In genomic region chr15:67825880-67826716, GRCh38 we compare ENCODE assay signal across 10 cellular contexts. TPM values are rescaled to one million over a fixed set of nuclear protein-coding genes. Genes with fewer than 3 reads are reported as not detected.
DNase-seq lines count a peak whose midpoint lies in the region; ATAC-seq lines count a peak whose summit lies in the region.
"Had no signal": no experiment of that assay in that cellular context is flagged by ENCODE, and none has a peak within 500 bp of the region (broad histone marks: within the 10 kb centered on the region; RNA-seq: fewer than 3 reads in every experiment).

No MANE protein-coding gene starts in this region.

- H3K4me1 Mint-ChIP-seq in activated CD8-positive, alpha-beta memory T cell treated with anti-CD3 and anti-CD28 coated beads, Interleukin-2, amount 10 ng/mL, durations not matched to agents 7 days and 5 days: peaks cover 29% of the 10 kb centered on the region
- H3K4me1 Mint-ChIP-seq in activated CD4-positive, alpha-beta memory T cell treated with anti-CD3 and anti-CD28 coated beads, Interleukin-2, amount 10 ng/mL, durations not matched to agents 7 days and 5 days: peaks cover 29% of the 10 kb centered on the region
- H3K4me1 Mint-ChIP-seq in stimulated activated effector memory CD8-positive, alpha-beta T cell treated with anti-CD3 and anti-CD28 coated beads, Interleukin-12 subunit alpha, Interleukin-12 subunit beta, amount 100 ng/mL, for 72 hours: peaks cover 53% of the 10 kb centered on the region

- no peak for ATAC-seq in activated CD8-positive, alpha-beta memory T cell treated with anti-CD3 and anti-CD28 coated beads, Interleukin-2, amount 10 ng/mL, durations not matched to agents 7 days and 5 days
- no peak for ATAC-seq in stimulated activated effector memory CD8-positive, alpha-beta T cell treated with anti-CD3 and anti-CD28 coated beads, Interleukin-12 subunit alpha, Interleukin-12 subunit beta, amount 100 ng/mL, for 72 hours
- ATAC-seq in HG02610 (IDR thresholded peaks at IDR 0.05; ENCODE audit: unreplicated experiment) (no peak), left colon (no peak)

- peak overlapping the region; percentile 16 for H3K4me3 Mint-ChIP-seq in activated CD8-positive, alpha-beta memory T cell treated with anti-CD3 and anti-CD28 coated beads, Interleukin-2, amount 10 ng/mL, durations not matched to agents 7 days and 5 days
- peak overlapping the region; percentile 44 for H3K4me3 Mint-ChIP-seq in activated CD4-positive, alpha-beta memory T cell treated with anti-CD3 and anti-CD28 coated beads, Interleukin-2, amount 10 ng/mL, durations not matched to agents 7 days and 5 days
- peak overlapping the region; percentile 18 for H3K4me3 Mint-ChIP-seq in stimulated activated effector memory CD8-positive, alpha-beta T cell treated with anti-CD3 and anti-CD28 coated beads, Interleukin-12 subunit alpha, Interleukin-12 subunit beta, amount 100 ng/mL, for 72 hours

- H3K27me3 Mint-ChIP-seq in activated CD8-positive, alpha-beta memory T cell treated with anti-CD3 and anti-CD28 coated beads, Interleukin-2, amount 10 ng/mL, durations not matched to agents 7 days and 5 days: peaks cover 76% of the 10 kb centered on the region
- H3K27me3 Mint-ChIP-seq in activated CD4-positive, alpha-beta memory T cell treated with anti-CD3 and anti-CD28 coated beads, Interleukin-2, amount 10 ng/mL, durations not matched to agents 7 days and 5 days: peaks cover 75% of the 10 kb centered on the region

- POLR2A ChIA-PET in activated CD4-positive, alpha-beta memory T cell treated with anti-CD3 and anti-CD28 coated beads, Interleukin-2, amount 10 ng/mL, durations not matched to agents 7 days and 5 days (lab: Charles Lee): no interaction called here

- peaks cover 10% of the 10 kb centered on the region for H3K36me3 Mint-ChIP-seq in activated CD8-positive, alpha-beta memory T cell treated with anti-CD3 and anti-CD28 coated beads, Interleukin-2, amount 10 ng/mL, durations not matched to agents 7 days and 5 days
- peaks cover 23% of the 10 kb centered on the region for H3K36me3 Mint-ChIP-seq in activated CD4-positive, alpha-beta memory T cell treated with anti-CD3 and anti-CD28 coated beads, Interleukin-2, amount 10 ng/mL, durations not matched to agents 7 days and 5 days (ENCODE audit: low read depth)
- H3K36me3 Mint-ChIP-seq in stimulated activated effector memory CD8-positive, alpha-beta T cell treated with anti-CD3 and anti-CD28 coated beads, Interleukin-12 subunit alpha, Interleukin-12 subunit beta, amount 100 ng/mL, for 72 hours: peaks cover 21% of the 10 kb centered on the region

- peak overlapping the region; percentile 50 for H3K27ac Mint-ChIP-seq in activated CD8-positive, alpha-beta memory T cell treated with anti-CD3 and anti-CD28 coated beads, Interleukin-2, amount 10 ng/mL, durations not matched to agents 7 days and 5 days
- H3K27ac Mint-ChIP-seq in activated CD4-positive, alpha-beta memory T cell treated with anti-CD3 and anti-CD28 coated beads, Interleukin-2, amount 10 ng/mL, durations not matched to agents 7 days and 5 days: peak overlapping the region; percentile 59
- no peak overlapping the region for H3K27ac Mint-ChIP-seq in stimulated activated effector memory CD8-positive, alpha-beta T cell treated with anti-CD3 and anti-CD28 coated beads, Interleukin-12 subunit alpha, Interleukin-12 subunit beta, amount 100 ng/mL, for 72 hours

- CTCF ChIA-PET in activated CD8-positive, alpha-beta memory T cell treated with anti-CD3 and anti-CD28 coated beads, Interleukin-2, amount 10 ng/mL, durations not matched to agents 7 days and 5 days (lab: Charles Lee): interaction anchor here (0.8 to 2.3 kb wide), 2 partner anchors 9 to 11 kb away, joined by 3 to 9 read pairs; no protein-coding TSS in a partner anchor
- CTCF ChIA-PET in activated CD4-positive, alpha-beta memory T cell treated with anti-CD3 and anti-CD28 coated beads, Interleukin-2, amount 10 ng/mL, durations not matched to agents 7 days and 5 days (lab: Charles Lee): no interaction called here

- H3K9me3 Mint-ChIP-seq in activated CD8-positive, alpha-beta memory T cell treated with anti-CD3 and anti-CD28 coated beads, Interleukin-2, amount 10 ng/mL, durations not matched to agents 7 days and 5 days (ENCODE audit: low read depth): peaks cover 2% of the 10 kb centered on the region
- no peaks in the 10 kb centered on the region for H3K9me3 Mint-ChIP-seq in activated CD4-positive, alpha-beta memory T cell treated with anti-CD3 and anti-CD28 coated beads, Interleukin-2, amount 10 ng/mL, durations not matched to agents 7 days and 5 days
- no peaks in the 10 kb centered on the region for H3K9me3 Mint-ChIP-seq in stimulated activated effector memory CD8-positive, alpha-beta T cell treated with anti-CD3 and anti-CD28 coated beads, Interleukin-12 subunit alpha, Interleukin-12 subunit beta, amount 100 ng/mL, for 72 hours

- no peak for DNase-seq in activated CD8-positive, alpha-beta memory T cell treated with anti-CD3 and anti-CD28 coated beads, Interleukin-2, amount 10 ng/mL, durations not matched to agents 7 days and 5 days
- DNase-seq in activated CD8-positive, alpha-beta memory T cell treated with anti-CD3 and anti-CD28 coated beads, Interleukin-2, amount 50 U/mL, for 48 hours: no peak
- no peak for DNase-seq in activated CD4-positive, alpha-beta memory T cell treated with anti-CD3 and anti-CD28 coated beads, Interleukin-2, amount 10 ng/mL, durations not matched to agents 7 days and 5 days
- peak in 1 of 2 donors; percentile 56 for DNase-seq in stimulated activated effector memory CD8-positive, alpha-beta T cell treated with anti-CD3 and anti-CD28 coated beads, Interleukin-12 subunit alpha, Interleukin-12 subunit beta, amount 100 ng/mL, for 72 hours (ENCODE audit: low spot score in 2 of 2)
- DNase-seq in left colon: no peak
- no peak for DNase-seq in SHP77 treated with DMSO at 0.1 percent for 48 hours (lab: John Stamatoyannopoulos, UW)
- DNase-seq: SW 1271 had no signal

- H3K9me3 ChIP-seq in iPS-18c (ENCODE audit: control insufficient read depth, insufficient read depth, low read length): peaks cover 7% of the 10 kb centered on the region

- intact Hi-C loops in left colon (cut with DNase I, micrococcal nuclease): no loop called here

- H3K4me3 ChIP-seq in iPS-18c (ENCODE audit: insufficient read depth, low read depth, low read length): peak overlapping the region; percentile 24; the same call in 1 of the 2 replicates

RNA-seq across cellular contexts. Expression of gene SKOR1, which starts 0.8 kb away (rescaled TPM):
- under 1 TPM; 0.19 to 0.23 TPM for total RNA-seq in activated CD8-positive, alpha-beta memory T cell treated with anti-CD3 and anti-CD28 coated beads, Interleukin-2, amount 10 ng/mL, durations not matched to agents 7 days and 5 days
- total RNA-seq in activated CD4-positive, alpha-beta memory T cell treated with anti-CD3 and anti-CD28 coated beads, Interleukin-2, amount 10 ng/mL, durations not matched to agents 7 days and 5 days: under 1 TPM; 0.23 to 0.25 TPM
- total RNA-seq in left colon: under 1 TPM; 0.47 to 0.49 TPM
- total RNA-seq: H4 had no signal

RNA-seq across cellular contexts. Expression of gene RNU6-1, which starts 13.7 kb away (rescaled TPM):
- total RNA-seq in activated CD8-positive, alpha-beta memory T cell treated with anti-CD3 and anti-CD28 coated beads, Interleukin-2, amount 10 ng/mL, durations not matched to agents 7 days and 5 days: not detected
- total RNA-seq in activated CD4-positive, alpha-beta memory T cell treated with anti-CD3 and anti-CD28 coated beads, Interleukin-2, amount 10 ng/mL, durations not matched to agents 7 days and 5 days: not detected
- total RNA-seq in left colon: not detected
- total RNA-seq: H4 had no signal
